In genomic region chr7:156968183-156968582, GRCh38 we compare ENCODE assay signal across 25 cellular contexts. TPM values are rescaled to one million over a fixed set of nuclear protein-coding genes. Genes with fewer than 3 reads are reported as not detected.
"Had no signal": no experiment of that assay in that cellular context is flagged by ENCODE, and none has a peak within 500 bp of the region (broad histone marks: within the 10 kb centered on the region; RNA-seq: fewer than 3 reads in every experiment).

No MANE protein-coding gene starts in this region.

- H3K9me3 Mint-ChIP-seq: naive thymus-derived CD8-positive, alpha-beta T cell; nephron progenitor cell; stimulated activated naive B cell treated with anti-CD40 and anti-IgM and Interleukin-4, amounts not matched to agents 10 μg/mL and 1 μg/mL and 100 μg/mL, for 72 hours; stimulated activated naive CD8-positive, alpha-beta T cell treated with anti-CD3 and anti-CD28 coated beads, Interleukin-15, amount 100 ng/mL, for 72 hours had no signal

- H3K27ac ChIP-seq: left lung, ovary, thyroid gland had no signal

- H3K27ac Mint-ChIP-seq: nephron progenitor cell had no signal

- H3K4me3 Mint-ChIP-seq: naive thymus-derived CD8-positive, alpha-beta T cell; nephron progenitor cell; stimulated activated naive B cell treated with anti-CD40 and anti-IgM and Interleukin-4, amounts not matched to agents 10 μg/mL and 1 μg/mL and 100 μg/mL, for 72 hours; stimulated activated naive CD8-positive, alpha-beta T cell treated with anti-CD3 and anti-CD28 coated beads, Interleukin-15, amount 100 ng/mL, for 72 hours had no signal

- H3K36me3 ChIP-seq: ovary had no signal

- DNase-seq: cortex of kidney; foreskin fibroblast; gastrocnemius medialis; left cardiac atrium; left lung; naive thymus-derived CD8-positive, alpha-beta T cell; nephron progenitor cell; occipital lobe; ovary; posterior cingulate gyrus; psoas muscle; right cardiac atrium; small intestine; stimulated activated CD4-positive, alpha-beta T cell treated with anti-CD3 and anti-CD28 coated beads, Interleukin-15, amount 100 ng/mL, for 24 hours; stimulated activated CD4-positive, alpha-beta T cell treated with anti-CD3 and anti-CD28 coated beads, Interleukin-2, amount 100 ng/mL, for 48 hours; stimulated activated naive B cell treated with anti-CD40 and anti-IgM and Interleukin-4, amounts not matched to agents 10 μg/mL and 1 μg/mL and 100 μg/mL, for 72 hours; stimulated activated naive CD8-positive, alpha-beta T cell treated with anti-CD3 and anti-CD28 coated beads, Interleukin-15, amount 100 ng/mL, for 72 hours; thyroid gland; trophoblast cell had no signal

- H3K4me3 ChIP-seq: gastrocnemius medialis, left lung, ovary, psoas muscle, thyroid gland had no signal

- ATAC-seq: esophagus mucosa; left cardiac atrium; naive thymus-derived CD8-positive, alpha-beta T cell; right cardiac atrium; stimulated activated naive B cell treated with anti-CD40 and anti-IgM and Interleukin-4, amounts not matched to agents 10 μg/mL and 1 μg/mL and 100 μg/mL, for 72 hours; stimulated activated naive CD8-positive, alpha-beta T cell treated with anti-CD3 and anti-CD28 coated beads, Interleukin-15, amount 100 ng/mL, for 72 hours had no signal

- FAIRE-seq: small intestine had no signal

- H3K4me1 Mint-ChIP-seq: nephron progenitor cell; stimulated activated naive B cell treated with anti-CD40 and anti-IgM and Interleukin-4, amounts not matched to agents 10 μg/mL and 1 μg/mL and 100 μg/mL, for 72 hours had no signal

- H3K27me3 ChIP-seq: gastrocnemius medialis, left lung, ovary, thyroid gland had no signal

- H3K9me3 ChIP-seq: gastrocnemius medialis, left lung, ovary, psoas muscle, thyroid gland had no signal

- H3K27me3 Mint-ChIP-seq: naive thymus-derived CD8-positive, alpha-beta T cell; stimulated activated naive B cell treated with anti-CD40 and anti-IgM and Interleukin-4, amounts not matched to agents 10 μg/mL and 1 μg/mL and 100 μg/mL, for 72 hours; stimulated activated naive CD8-positive, alpha-beta T cell treated with anti-CD3 and anti-CD28 coated beads, Interleukin-15, amount 100 ng/mL, for 72 hours had no signal

- H3K4me1 ChIP-seq: left lung, thyroid gland had no signal

RNA-seq across cellular contexts. Expression of gene MNX1, which starts 42.3 kb away (rescaled TPM):
- total RNA-seq: glomerular endothelial cell; left cardiac atrium; lung microvascular endothelial cell; mesenteric fat pad; naive thymus-derived CD8-positive, alpha-beta T cell; occipital lobe; ovary; psoas muscle; right cardiac atrium; temporal lobe; thyroid gland; urinary bladder had no signal
- polyA plus RNA-seq: naive thymus-derived CD8-positive, alpha-beta T cell; ovary; psoas muscle; right cardiac atrium; urinary bladder had no signal
